In genomic region chrX:87299563-87300160, GRCh38 we compare ENCODE assay signal across 8 cellular contexts.
DNase-seq lines count a peak whose midpoint lies in the region; ATAC-seq and TF ChIP-seq lines count a peak whose summit lies in the region.

No MANE protein-coding gene starts in this region.

- ATAC-seq in activated CD8-positive, alpha-beta T cell treated with anti-CD3 and anti-CD28 coated beads for 36 hours: no peak
- no peak for ATAC-seq in activated CD8-positive, alpha-beta T cell treated with anti-CD3 and anti-CD28 coated beads, Interleukin-2, amount 10 ng/mL, durations not matched to agents 7 days and 5 days
- ATAC-seq in HG03039 (IDR thresholded peaks at IDR 0.05; ENCODE audit: unreplicated experiment) (no peak), GM18858 (IDR thresholded peaks at IDR 0.05; ENCODE audit: unreplicated experiment) (no peak)

- no peaks in the 10 kb centered on the region for H3K27me3 Mint-ChIP-seq in activated CD8-positive, alpha-beta T cell treated with anti-CD3 and anti-CD28 coated beads for 36 hours
- H3K27me3 Mint-ChIP-seq in activated CD8-positive, alpha-beta T cell treated with anti-CD3 and anti-CD28 coated beads, Interleukin-2, amount 10 ng/mL, durations not matched to agents 7 days and 5 days (ENCODE audit: low read depth): no peaks in the 10 kb centered on the region

- WGBS in esophagus muscularis mucosa: 5% methylated on average over 4 of the region's 4 CpGs
- WGBS in transverse colon (ENCODE audit: low coverage in 1 of 2), 2 donors: 3% methylated on average over 3 to 4 of the region's 4 CpGs
- 1 to 9% (median 4%) methylated on average over 4 of the region's 4 CpGs for WGBS in spleen, 5 donors

- no peaks in the 10 kb centered on the region for H3K36me3 Mint-ChIP-seq in activated CD8-positive, alpha-beta T cell treated with anti-CD3 and anti-CD28 coated beads for 36 hours (ENCODE audit: low read depth)
- H3K36me3 Mint-ChIP-seq in activated CD8-positive, alpha-beta T cell treated with anti-CD3 and anti-CD28 coated beads, Interleukin-2, amount 10 ng/mL, durations not matched to agents 7 days and 5 days (ENCODE audit: low read depth): no peaks in the 10 kb centered on the region

- TF ChIP-seq CTCF in activated CD8-positive, alpha-beta T cell treated with anti-CD3 and anti-CD28 coated beads for 36 hours (IDR thresholded peaks at IDR 0.05): peak; percentile 55
- TF ChIP-seq CTCF in esophagus muscularis mucosa (IDR thresholded peaks at IDR 0.05): peak in 2 of 3 experiments; percentile 41 to 46
- TF ChIP-seq CTCF in transverse colon (IDR thresholded peaks at IDR 0.05): peak in 3 of 5 experiments; percentile 29 to 46 (median 41)
- TF ChIP-seq CTCF in spleen (IDR thresholded peaks at IDR 0.05 in 8 of 11, conservative IDR thresholded peaks at IDR 0.05 in 3 of 11): peak in 4 of 11 experiments; percentile 30 to 53 (median 35)

- no peak for DNase-seq in activated CD8-positive, alpha-beta T cell treated with anti-CD3 and anti-CD28 coated beads for 36 hours
- DNase-seq in activated CD8-positive, alpha-beta T cell treated with anti-CD3 and anti-CD28 coated beads, Interleukin-2, amount 10 ng/mL, durations not matched to agents 7 days and 5 days: no peak
- DNase-seq in NCI-H345 (lab: John Stamatoyannopoulos, UW): peak; percentile 0
- DNase-seq in esophagus muscularis mucosa (ENCODE audit: extremely low spot score): no peak
- DNase-seq in transverse colon: no peak
- no peak for DNase-seq in spleen

- H3K4me3 Mint-ChIP-seq in activated CD8-positive, alpha-beta T cell treated with anti-CD3 and anti-CD28 coated beads for 36 hours: no peak overlapping the region
- no peak overlapping the region for H3K4me3 Mint-ChIP-seq in activated CD8-positive, alpha-beta T cell treated with anti-CD3 and anti-CD28 coated beads, Interleukin-2, amount 10 ng/mL, durations not matched to agents 7 days and 5 days

- H3K36me3 ChIP-seq in esophagus muscularis mucosa (no peaks in the 10 kb centered on the region), transverse colon (no peaks in the 10 kb centered on the region), spleen (no peaks in the 10 kb centered on the region)

- H3K9me3 ChIP-seq in esophagus muscularis mucosa: no peaks in the 10 kb centered on the region
- H3K9me3 ChIP-seq in transverse colon: no peaks in the 10 kb centered on the region
- no peaks in the 10 kb centered on the region for H3K9me3 ChIP-seq in spleen

- POLR2A ChIA-PET in activated CD8-positive, alpha-beta T cell treated with anti-CD3 and anti-CD28 coated beads for 36 hours (lab: Charles Lee): no interaction called here
- POLR2A ChIA-PET in activated CD8-positive, alpha-beta T cell treated with anti-CD3 and anti-CD28 coated beads, Interleukin-2, amount 10 ng/mL, durations not matched to agents 7 days and 5 days (lab: Charles Lee): no interaction called here

- H3K27ac Mint-ChIP-seq in activated CD8-positive, alpha-beta T cell treated with anti-CD3 and anti-CD28 coated beads for 36 hours: no peak overlapping the region
- no peak overlapping the region for H3K27ac Mint-ChIP-seq in activated CD8-positive, alpha-beta T cell treated with anti-CD3 and anti-CD28 coated beads, Interleukin-2, amount 10 ng/mL, durations not matched to agents 7 days and 5 days

- H3K4me1 Mint-ChIP-seq in activated CD8-positive, alpha-beta T cell treated with anti-CD3 and anti-CD28 coated beads for 36 hours (ENCODE audit: low read depth): no peaks in the 10 kb centered on the region
- no peaks in the 10 kb centered on the region for H3K4me1 Mint-ChIP-seq in activated CD8-positive, alpha-beta T cell treated with anti-CD3 and anti-CD28 coated beads, Interleukin-2, amount 10 ng/mL, durations not matched to agents 7 days and 5 days (ENCODE audit: low read depth)

- H3K27ac ChIP-seq in esophagus muscularis mucosa (replicated peaks in 1 of 4) (no peak overlapping the region), transverse colon (no peak overlapping the region), spleen (no peak overlapping the region)

- no peaks in the 10 kb centered on the region for H3K27me3 ChIP-seq in esophagus muscularis mucosa
- no peaks in the 10 kb centered on the region for H3K27me3 ChIP-seq in transverse colon
- no peaks in the 10 kb centered on the region for H3K27me3 ChIP-seq in spleen (replicated peaks in 1 of 7)

- TF ChIP-seq EP300 in esophagus muscularis mucosa (IDR thresholded peaks at IDR 0.05) (no peak), transverse colon (IDR thresholded peaks at IDR 0.05; ENCODE audit: low read depth) (no peak)

- intact Hi-C loops in activated CD8-positive, alpha-beta T cell treated with anti-CD3 and anti-CD28 coated beads for 36 hours (cut with micrococcal nuclease): no loop called here
- intact Hi-C loops in esophagus muscularis mucosa (cut with DNase I) (no loop called here), transverse colon (cut with DNase I; ENCODE audit: low total_unique reads) (no loop called here), spleen (cut with DNase I; ENCODE audit: low total_unique reads) (no loop called here)

- no peaks in the 10 kb centered on the region for H3K9me3 Mint-ChIP-seq in activated CD8-positive, alpha-beta T cell treated with anti-CD3 and anti-CD28 coated beads for 36 hours
- no peaks in the 10 kb centered on the region for H3K9me3 Mint-ChIP-seq in activated CD8-positive, alpha-beta T cell treated with anti-CD3 and anti-CD28 coated beads, Interleukin-2, amount 10 ng/mL, durations not matched to agents 7 days and 5 days (ENCODE audit: insufficient read depth)

- H3K4me3 ChIP-seq in esophagus muscularis mucosa (no peak overlapping the region), transverse colon (no peak overlapping the region), spleen (no peak overlapping the region)

- in situ Hi-C loops in transverse colon (cut with MboI; ENCODE audit: low pct_ligation_motif_present in 1 of 4, low pct_unique_long_range_greater_than_20kb in 1 of 4, low sequenced_read_pairs in 3 of 4): no loop called here

- TF ChIP-seq POLR2A in esophagus muscularis mucosa (IDR thresholded peaks at IDR 0.05; ENCODE audit: low read depth) (no peak), transverse colon (IDR thresholded peaks at IDR 0.05) (no peak), spleen (IDR thresholded peaks at IDR 0.05) (no peak)

- H3K4me1 ChIP-seq in esophagus muscularis mucosa (no peaks in the 10 kb centered on the region), transverse colon (no peaks in the 10 kb centered on the region), spleen (no peaks in the 10 kb centered on the region)

- CTCF ChIA-PET in activated CD8-positive, alpha-beta T cell treated with anti-CD3 and anti-CD28 coated beads for 36 hours (lab: Charles Lee): no interaction called here
- CTCF ChIA-PET in activated CD8-positive, alpha-beta T cell treated with anti-CD3 and anti-CD28 coated beads, Interleukin-2, amount 10 ng/mL, durations not matched to agents 7 days and 5 days (lab: Charles Lee): no interaction called here
